ENCODE assay signal across 21 cellular contexts in the genomic region with DNA sequence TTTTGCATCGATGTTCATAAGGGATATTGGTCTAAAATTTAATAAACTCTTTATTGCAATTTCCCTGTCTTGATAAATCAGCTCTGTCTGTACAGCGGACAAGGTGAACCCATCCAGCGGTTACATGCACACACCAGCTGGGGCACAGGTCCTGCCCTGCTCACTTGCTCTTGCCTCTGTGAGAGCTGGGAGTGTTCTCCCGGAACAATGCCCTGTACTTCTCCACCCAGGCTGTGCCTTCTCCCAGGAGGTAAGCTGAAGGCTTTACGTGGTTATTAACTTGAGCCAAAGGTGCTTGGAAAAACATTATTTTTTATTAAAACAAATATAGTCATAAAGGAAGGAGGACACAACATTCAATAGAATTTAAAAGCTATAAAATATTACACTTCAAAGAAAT.
"Had no signal": no experiment of that assay in that cellular context is flagged by ENCODE, and none has a peak within 500 bp of the region (broad histone marks: within the 10 kb centered on the region; RNA-seq: fewer than 3 reads in every experiment).

No MANE protein-coding gene starts in this region.

- H3K27ac ChIP-seq: coronary artery, esophagus muscularis mucosa, gastroesophageal sphincter, psoas muscle, right lobe of liver, suprapubic skin, thyroid gland, upper lobe of left lung, uterus had no signal

- H3K9me3 Mint-ChIP-seq: nephron; stimulated activated effector memory CD8-positive, alpha-beta T cell treated with anti-CD3 and anti-CD28 coated beads, Interleukin-12 subunit alpha, Interleukin-12 subunit beta, amount 100 ng/mL, for 72 hours had no signal

- H3K9me3 ChIP-seq: esophagus muscularis mucosa, gastroesophageal sphincter, psoas muscle, right lobe of liver, suprapubic skin, thyroid gland, upper lobe of left lung, uterus had no signal

- H3K4me1 Mint-ChIP-seq: immature natural killer cell had no signal

- H3K36me3 Mint-ChIP-seq: immature natural killer cell had no signal

- H3K36me3 ChIP-seq: esophagus muscularis mucosa, gastroesophageal sphincter, right lobe of liver, suprapubic skin, thyroid gland, upper lobe of left lung, uterus had no signal

- ATAC-seq: gastroesophageal sphincter; left cardiac atrium; psoas muscle; right lobe of liver; stimulated activated effector memory CD8-positive, alpha-beta T cell treated with anti-CD3 and anti-CD28 coated beads, Interleukin-12 subunit alpha, Interleukin-12 subunit beta, amount 100 ng/mL, for 72 hours; stimulated activated naive CD8-positive, alpha-beta T cell treated with anti-CD3 and anti-CD28 coated beads, Interleukin-15, Interleukin-2, amounts not matched to agents 100 U/mL and 50 U/mL, for 24 hours had no signal

- FAIRE-seq: endometrium, keratinocyte had no signal

- H3K27me3 ChIP-seq: esophagus muscularis mucosa, gastroesophageal sphincter, right lobe of liver, suprapubic skin, thyroid gland, upper lobe of left lung, uterus had no signal

- H3K4me1 ChIP-seq: esophagus muscularis mucosa, gastroesophageal sphincter, psoas muscle, right lobe of liver, suprapubic skin, thyroid gland, upper lobe of left lung, uterus had no signal

- H3K27ac Mint-ChIP-seq: immature natural killer cell; stimulated activated effector memory CD8-positive, alpha-beta T cell treated with anti-CD3 and anti-CD28 coated beads, Interleukin-12 subunit alpha, Interleukin-12 subunit beta, amount 100 ng/mL, for 72 hours had no signal

- H3K4me3 Mint-ChIP-seq: immature natural killer cell; nephron; stimulated activated effector memory CD8-positive, alpha-beta T cell treated with anti-CD3 and anti-CD28 coated beads, Interleukin-12 subunit alpha, Interleukin-12 subunit beta, amount 100 ng/mL, for 72 hours had no signal

- DNase-seq: effector CD4-positive, alpha-beta T cell; glutamatergic neuron; immature natural killer cell; left cardiac atrium; mesendoderm; psoas muscle; right lobe of liver; stimulated activated CD4-positive, alpha-beta T cell treated with anti-CD3 and anti-CD28 coated beads, Interleukin-4, amount 100 ng/mL, for 1 hour; stimulated activated CD8-positive, alpha-beta memory T cell treated with anti-CD3 and anti-CD28 coated beads, Interleukin-4, amount 100 ng/mL, for 48 hours; stimulated activated naive CD8-positive, alpha-beta T cell treated with anti-CD3 and anti-CD28 coated beads, Interleukin-15, Interleukin-2, amounts not matched to agents 100 U/mL and 50 U/mL, for 24 hours; thyroid gland; upper lobe of left lung; uterus had no signal

- H3K4me3 ChIP-seq: coronary artery, esophagus muscularis mucosa, gastroesophageal sphincter, psoas muscle, right lobe of liver, suprapubic skin, thyroid gland, upper lobe of left lung, uterus had no signal
